Comparison of ENCODE assay signal across 13 cellular contexts in genomic region chr7:152925412-152926147, GRCh38.
A peak's percentile ranks its signal among the peaks of the same experiment; 100 is the strongest.
DNase-seq lines count a peak whose midpoint lies in the region; ATAC-seq and TF ChIP-seq lines count a peak whose summit lies in the region.
"Had no signal": no experiment of that assay in that cellular context is flagged by ENCODE, and none has a peak within 500 bp of the region (broad histone marks: within the 10 kb centered on the region; RNA-seq: fewer than 3 reads in every experiment).

No MANE protein-coding gene starts in this region.

- no peaks in the 10 kb centered on the region for H3K4me1 ChIP-seq in iPS-18a (ENCODE audit: control insufficient read depth, low read depth, low read length)
- H3K4me1 ChIP-seq in prostate gland (replicated peaks), result no peaks in the 10 kb centered on the region
- no peaks in the 10 kb centered on the region for H3K4me1 ChIP-seq in colonic mucosa

- WGBS in prostate gland, result under 1% methylated on average over 73 of the region's 74 CpGs
- WGBS in lower leg skin, 2 donors, result 1 to 2% methylated on average over 54 to 60 of the region's 74 CpGs

- H3K27ac ChIP-seq in iPS-18a (ENCODE audit: low read length) (no peak overlapping the region), prostate gland (no peak overlapping the region), colonic mucosa (no peak overlapping the region)
- H3K27ac ChIP-seq: tibial nerve had no signal

- H3K9me3 ChIP-seq in iPS-18a (ENCODE audit: control insufficient read depth, low read depth, low read length) (no peaks in the 10 kb centered on the region), prostate gland (no peaks in the 10 kb centered on the region), colonic mucosa (no peaks in the 10 kb centered on the region)

- no peak for TF ChIP-seq CTCF in GM13977 (IDR thresholded peaks at IDR 0.05; ENCODE audit: extremely low read depth, insufficient read depth, missing control alignments)
- TF ChIP-seq CTCF in prostate gland (IDR thresholded peaks at IDR 0.05), result no peak
- no peak for TF ChIP-seq CTCF in lower leg skin (IDR thresholded peaks at IDR 0.05)
- TF ChIP-seq CTCF in colonic mucosa (IDR thresholded peaks at IDR 0.05), result no peak
- no peak for TF ChIP-seq CTCF in HFFc6 (IDR thresholded peaks at IDR 0.05)

- in situ Hi-C loops in GM13977 (cut with MboI; ENCODE audit: low pct_unique_long_range_greater_than_20kb, low sequenced_read_pairs, unreplicated experiment), result no loop called here

- peaks cover 29% of the 10 kb centered on the region for H3K9me3 Mint-ChIP-seq in HFFc6

- H3K4me3 ChIP-seq in iPS-18a (ENCODE audit: low read length), result peak overlapping the region; percentile 70
- peak overlapping the region; percentile 23 to 28 for H3K4me3 ChIP-seq in prostate gland
- H3K4me3 ChIP-seq in lower leg skin (ENCODE audit: low read depth, poor library complexity, severe bottlenecking), result no peak overlapping the region
- H3K4me3 ChIP-seq in colonic mucosa, result no peak overlapping the region

- H3K4me3 Mint-ChIP-seq in HFFc6, result no peak overlapping the region

- intact Hi-C loops in prostate gland (cut with DNase I), result no loop called here
- intact Hi-C loops in lower leg skin (cut with DNase I; ENCODE audit: low total_unique reads), result no loop called here
- intact Hi-C loops in colonic mucosa (cut with DNase I), result no loop called here

- no peaks in the 10 kb centered on the region for H3K36me3 ChIP-seq in iPS-18a (ENCODE audit: control insufficient read depth, low read depth, low read length)
- H3K36me3 ChIP-seq in prostate gland, result no peaks in the 10 kb centered on the region
- H3K36me3 ChIP-seq in colonic mucosa, result no peaks in the 10 kb centered on the region
- H3K36me3 ChIP-seq: tibial nerve had no signal

- H3K27me3 Mint-ChIP-seq in HFFc6 (ENCODE audit: insufficient read depth), result no peaks in the 10 kb centered on the region

- DNase-seq in GM13977 (ENCODE audit: low spot score) (peak; percentile 19), astrocyte of the hippocampus (ENCODE audit: low read depth, low spot score) (peak; percentile 61), prostate gland (ENCODE audit: low spot score) (no peak), lower leg skin (ENCODE audit: low spot score in 2 of 2) (no peak), colonic mucosa (no peak), HFFc6 (no peak)
- DNase-seq: GDM1, MV-4-11, T-helper 2 cell had no signal

- H3K27me3 ChIP-seq in iPS-18a (ENCODE audit: control insufficient read depth, insufficient read depth, low read length) (peaks cover 24% of the 10 kb centered on the region), prostate gland (replicated peaks; ENCODE audit: insufficient read depth) (peaks cover 4% of the 10 kb centered on the region), colonic mucosa (peaks cover 21% of the 10 kb centered on the region)

- no peaks in the 10 kb centered on the region for H3K36me3 Mint-ChIP-seq in HFFc6 (ENCODE audit: low read depth)

- no peak for TF ChIP-seq POLR2A in prostate gland (IDR thresholded peaks at IDR 0.05)
- no peak for TF ChIP-seq POLR2A in lower leg skin (IDR thresholded peaks at IDR 0.05)

- ATAC-seq in HG03108 (IDR thresholded peaks at IDR 0.05; ENCODE audit: unreplicated experiment), result no peak
- ATAC-seq: HCT116 had no signal

- peak overlapping the region; percentile 17 for H3K9ac ChIP-seq in iPS-18a (ENCODE audit: low read length)
- no peak overlapping the region for H3K9ac ChIP-seq in colonic mucosa (ENCODE audit: low read depth in 2 of 2, low read length in 2 of 2)

- H3K4me1 Mint-ChIP-seq in HFFc6 (ENCODE audit: low read depth), result no peaks in the 10 kb centered on the region

- H3K27ac Mint-ChIP-seq in HFFc6, result no peak overlapping the region

Comparison
In these comparisons a context has a peak if more than half of its experiments do, and no peak if none do; other contexts are left out.
1. DNase-seq: peak in GM13977 (single experiment) and astrocyte of the hippocampus (single experiment); none in prostate gland (single experiment), lower leg skin (0 of 2), colonic mucosa (single experiment) and HFFc6 (single experiment).
2. H3K4me3 ChIP-seq: peak in iPS-18a (single experiment) and prostate gland (2 of 2); none in lower leg skin (single experiment) and colonic mucosa (single experiment).